Comparison of ENCODE assay signal across 1 cellular context in the genomic region with DNA sequence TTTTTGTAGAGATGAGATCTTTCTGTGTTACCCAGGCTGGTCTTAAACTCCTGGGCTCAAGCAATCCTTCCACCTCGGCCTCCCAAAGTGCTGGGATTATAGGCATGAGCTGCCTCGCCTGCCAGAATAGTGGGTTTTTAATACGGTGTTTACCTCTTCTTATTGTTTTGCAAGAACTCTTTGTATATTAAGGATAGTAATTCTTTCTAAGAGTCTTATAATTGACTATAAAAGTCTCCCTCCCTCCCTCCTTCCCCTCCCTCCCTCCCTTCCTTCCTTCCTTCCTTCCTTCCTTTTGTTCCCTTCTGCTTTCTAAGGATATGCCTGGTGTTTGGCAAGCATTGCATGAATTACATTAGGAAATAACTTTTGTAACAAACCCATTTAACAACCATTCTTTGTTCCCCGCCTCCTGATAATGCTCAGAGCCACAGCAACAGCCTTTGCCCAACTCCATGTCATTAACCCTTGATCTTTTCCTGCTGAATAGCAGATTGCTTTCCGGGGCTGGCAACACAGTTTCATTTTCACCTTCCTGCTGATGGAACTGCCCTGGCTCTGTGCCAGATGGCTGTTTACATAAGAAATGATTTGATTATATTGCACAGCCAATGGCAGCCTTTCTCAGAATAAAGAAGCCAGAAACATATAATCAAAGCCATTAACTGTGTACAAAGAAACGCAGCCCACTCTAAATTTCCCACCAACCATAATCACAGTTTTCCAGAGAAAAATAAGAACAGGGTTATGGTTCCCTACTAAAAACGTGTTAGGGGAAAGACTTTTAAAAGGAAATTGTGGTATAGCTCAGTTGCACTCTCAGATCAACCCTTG.
A peak's percentile ranks its signal among the peaks of the same experiment; 100 is the strongest.
TF ChIP-seq lines count a peak whose summit lies in the region.

No MANE protein-coding gene starts in this region.

TF ChIP-seq in HepG2, 621 proteins besides CTCF, POLR2A, EP300 and RAD21 (continued from another document and continues in another):
- TF ChIP-seq PAXIP1 (CRISPR knock-in tag; conservative IDR thresholded peaks at IDR 0.05) (peak; percentile 94), KDM1A (CRISPR knock-in tag; IDR thresholded peaks at IDR 0.05) (peak; percentile 73; the same call in 1 of the 2 replicates), GLMP (CRISPR knock-in tag; IDR thresholded peaks at IDR 0.05; ENCODE audit: borderline replicate concordance) (no peak), NCOR1 (IDR thresholded peaks at IDR 0.05; ENCODE audit: borderline replicate concordance, low read length) (peak; percentile 96), IRF2 (CRISPR knock-in tag; IDR thresholded peaks at IDR 0.05) (peak; percentile 99), ZNF569 (CRISPR knock-in tag; IDR thresholded peaks at IDR 0.05; ENCODE audit: borderline replicate concordance) (no peak), FOXK1 (CRISPR knock-in tag; IDR thresholded peaks at IDR 0.05; ENCODE audit: borderline replicate concordance, low read depth) (peak; percentile 92), ISL2 (CRISPR knock-in tag; IDR thresholded peaks at IDR 0.05) (peak; percentile 95), NFIB (CRISPR knock-in tag; IDR thresholded peaks at IDR 0.05; ENCODE audit: borderline replicate concordance) (peak; percentile 99), JUN (CRISPR knock-in tag; IDR thresholded peaks at IDR 0.05) (peak; percentile 27; the same call in 1 of the 2 replicates), ZNF143 (CRISPR knock-in tag; IDR thresholded peaks at IDR 0.05) (peak; percentile 60), SUZ12 (IDR thresholded peaks at IDR 0.05; ENCODE audit: low read depth, low read length) (no peak), NCOA5 (CRISPR knock-in tag; IDR thresholded peaks at IDR 0.05) (no peak), TBX2 (CRISPR knock-in tag; IDR thresholded peaks at IDR 0.05; ENCODE audit: borderline replicate concordance) (peak; percentile 99), ZNF792 (CRISPR knock-in tag; IDR thresholded peaks at IDR 0.05) (peak; percentile 79), ETS1 (CRISPR knock-in tag; IDR thresholded peaks at IDR 0.05) (no peak), ZNF407 (CRISPR knock-in tag; IDR thresholded peaks at IDR 0.05; ENCODE audit: not compliant biosample characterization) (no peak), USF2 (IDR thresholded peaks at IDR 0.05; ENCODE audit: low read depth, low read length) (no peak), USF2 (CRISPR knock-in tag; IDR thresholded peaks at IDR 0.05; ENCODE audit: borderline replicate concordance) (no peak), MED1 (CRISPR knock-in tag; IDR thresholded peaks at IDR 0.05) (peak; percentile 98), FOXM1 (CRISPR knock-in tag; IDR thresholded peaks at IDR 0.05) (no peak), ZC3H13 (CRISPR knock-in tag; IDR thresholded peaks at IDR 0.05) (peak; percentile 48; the same call in 1 of the 2 replicates), SRF (IDR thresholded peaks at IDR 0.05; ENCODE audit: low read depth, low read length) (peak; percentile 37; the same call in 1 of the 2 replicates), MTA1 (CRISPR knock-in tag; IDR thresholded peaks at IDR 0.05; ENCODE audit: borderline replicate concordance) (no peak), SSRP1 (CRISPR knock-in tag; IDR thresholded peaks at IDR 0.05) (peak; percentile 78; the same call in 1 of the 2 replicates)
- TF ChIP-seq, protein P1, sequence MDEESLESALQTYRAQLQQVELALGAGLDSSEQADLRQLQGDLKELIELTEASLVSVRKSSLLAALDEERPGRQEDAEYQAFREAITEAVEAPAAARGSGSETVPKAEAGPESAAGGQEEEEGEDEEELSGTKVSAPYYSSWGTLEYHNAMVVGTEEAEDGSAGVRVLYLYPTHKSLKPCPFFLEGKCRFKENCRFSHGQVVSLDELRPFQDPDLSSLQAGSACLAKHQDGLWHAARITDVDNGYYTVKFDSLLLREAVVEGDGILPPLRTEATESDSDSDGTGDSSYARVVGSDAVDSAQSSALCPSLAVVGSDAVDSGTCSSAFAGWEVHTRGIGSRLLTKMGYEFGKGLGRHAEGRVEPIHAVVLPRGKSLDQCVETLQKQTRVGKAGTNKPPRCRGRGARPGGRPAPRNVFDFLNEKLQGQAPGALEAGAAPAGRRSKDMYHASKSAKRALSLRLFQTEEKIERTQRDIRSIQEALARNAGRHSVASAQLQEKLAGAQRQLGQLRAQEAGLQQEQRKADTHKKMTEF (CRISPR knock-in tag; IDR thresholded peaks at IDR 0.05) = peak; percentile 96
- TF ChIP-seq, protein P2, sequence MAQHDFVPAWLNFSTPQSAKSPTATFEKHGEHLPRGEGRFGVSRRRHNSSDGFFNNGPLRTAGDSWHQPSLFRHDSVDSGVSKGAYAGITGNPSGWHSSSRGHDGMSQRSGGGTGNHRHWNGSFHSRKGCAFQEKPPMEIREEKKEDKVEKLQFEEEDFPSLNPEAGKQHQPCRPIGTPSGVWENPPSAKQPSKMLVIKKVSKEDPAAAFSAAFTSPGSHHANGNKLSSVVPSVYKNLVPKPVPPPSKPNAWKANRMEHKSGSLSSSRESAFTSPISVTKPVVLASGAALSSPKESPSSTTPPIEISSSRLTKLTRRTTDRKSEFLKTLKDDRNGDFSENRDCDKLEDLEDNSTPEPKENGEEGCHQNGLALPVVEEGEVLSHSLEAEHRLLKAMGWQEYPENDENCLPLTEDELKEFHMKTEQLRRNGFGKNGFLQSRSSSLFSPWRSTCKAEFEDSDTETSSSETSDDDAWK (CRISPR knock-in tag; IDR thresholded peaks at IDR 0.05) = no peak
- TF ChIP-seq, protein P3, sequence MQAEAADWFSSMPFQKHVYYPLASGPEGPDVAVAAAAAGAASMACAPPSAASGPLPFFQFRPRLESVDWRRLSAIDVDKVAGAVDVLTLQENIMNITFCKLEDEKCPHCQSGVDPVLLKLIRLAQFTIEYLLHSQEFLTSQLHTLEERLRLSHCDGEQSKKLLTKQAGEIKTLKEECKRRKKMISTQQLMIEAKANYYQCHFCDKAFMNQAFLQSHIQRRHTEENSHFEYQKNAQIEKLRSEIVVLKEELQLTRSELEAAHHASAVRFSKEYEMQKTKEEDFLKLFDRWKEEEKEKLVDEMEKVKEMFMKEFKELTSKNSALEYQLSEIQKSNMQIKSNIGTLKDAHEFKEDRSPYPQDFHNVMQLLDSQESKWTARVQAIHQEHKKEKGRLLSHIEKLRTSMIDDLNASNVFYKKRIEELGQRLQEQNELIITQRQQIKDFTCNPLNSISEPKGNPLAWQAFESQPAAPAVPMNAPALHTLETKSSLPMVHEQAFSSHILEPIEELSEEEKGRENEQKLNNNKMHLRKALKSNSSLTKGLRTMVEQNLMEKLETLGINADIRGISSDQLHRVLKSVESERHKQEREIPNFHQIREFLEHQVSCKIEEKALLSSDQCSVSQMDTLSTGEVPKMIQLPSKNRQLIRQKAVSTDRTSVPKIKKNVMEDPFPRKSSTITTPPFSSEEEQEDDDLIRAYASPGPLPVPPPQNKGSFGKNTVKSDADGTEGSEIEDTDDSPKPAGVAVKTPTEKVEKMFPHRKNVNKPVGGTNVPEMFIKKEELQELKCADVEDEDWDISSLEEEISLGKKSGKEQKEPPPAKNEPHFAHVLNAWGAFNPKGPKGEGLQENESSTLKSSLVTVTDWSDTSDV (CRISPR knock-in tag; IDR thresholded peaks at IDR 0.05) = no peak
